ENCODE assay signal across 22 cellular contexts in the genomic region with DNA sequence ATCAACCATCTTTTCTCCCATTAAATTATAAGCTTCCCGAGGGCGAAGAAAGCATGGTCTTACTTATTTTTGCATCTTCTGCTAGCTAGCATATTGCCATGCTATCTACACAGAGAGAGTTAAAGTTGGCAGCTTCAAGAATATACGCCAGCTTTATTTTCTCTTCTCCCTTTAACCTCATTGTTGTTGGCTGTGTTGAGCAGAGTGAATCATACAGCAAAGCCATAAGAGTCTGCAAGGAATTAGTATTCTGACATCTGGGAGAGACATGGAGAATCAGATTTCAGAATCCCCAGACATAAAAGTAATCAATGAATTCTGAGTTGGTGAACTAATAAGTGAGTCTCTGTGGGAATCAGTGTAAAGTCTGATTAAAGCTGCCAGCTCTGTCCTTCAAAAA.
DNase-seq lines count a peak whose midpoint lies in the region; ATAC-seq and TF ChIP-seq lines count a peak whose summit lies in the region.
"Had no signal": no experiment of that assay in that cellular context is flagged by ENCODE, and none has a peak within 500 bp of the region (broad histone marks: within the 10 kb centered on the region; RNA-seq: fewer than 3 reads in every experiment).

No MANE protein-coding gene starts in this region.

- H3K27ac ChIP-seq in prostate gland = no peak overlapping the region

- WGBS in prostate gland = 94% methylated on average over 3 of the region's 3 CpGs

- in situ Hi-C loops in astrocyte of the spinal cord (cut with HindIII; ENCODE audit: low sequenced_read_pairs) = no loop called here

- no peaks in the 10 kb centered on the region for H3K4me1 ChIP-seq in prostate gland (replicated peaks)
- H3K4me1 ChIP-seq: BE2C had no signal

- no peaks in the 10 kb centered on the region for H3K36me3 ChIP-seq in prostate gland
- H3K36me3 ChIP-seq: BE2C had no signal

- no peaks in the 10 kb centered on the region for H3K27me3 ChIP-seq in prostate gland (replicated peaks; ENCODE audit: insufficient read depth)
- H3K27me3 ChIP-seq: BE2C had no signal

- TF ChIP-seq CTCF in astrocyte of the spinal cord (IDR thresholded peaks at IDR 0.05; ENCODE audit: low read depth, low read length) (no peak), prostate gland (IDR thresholded peaks at IDR 0.05) (no peak)

- intact Hi-C loops in prostate gland (cut with DNase I) (no loop called here), left colon (cut with DNase I, micrococcal nuclease) (no loop called here)

- H3K4me3 ChIP-seq in astrocyte of the spinal cord (ENCODE audit: low read depth, low read length) (no peak overlapping the region), prostate gland (no peak overlapping the region)

- DNase-seq in HCEC 1CT (peak; percentile 11), astrocyte of the spinal cord (ENCODE audit: low read depth, low spot score) (peak; percentile 35), fibroblast of the conjunctiva (ENCODE audit: low read depth) (peak; percentile 28), NCI-H1417 (lab: John Stamatoyannopoulos, UW) (no peak), prostate gland (ENCODE audit: low spot score) (no peak), left colon (no peak)
- DNase-seq: BE2C; CD8-positive, alpha-beta memory T cell; DND-41; H7; HFFc6; Karpas-422; NCI-H1092 treated with DMSO at 0.1 percent for 48 hours; NCI-H1436 treated with DMSO at 0.1 percent for 48 hours; NCI-H187 treated with DMSO at 0.1 percent for 48 hours; NCI-H2171 treated with DMSO at 0.1 percent for 48 hours; NCI-H345; NCI-H524; NCI-H748 treated with DMSO at 0.1 percent for 48 hours; SK-N-SH; SW 1271 had no signal

- no peak for TF ChIP-seq POLR2A in prostate gland (IDR thresholded peaks at IDR 0.05)

- H3K9me3 ChIP-seq in prostate gland = no peaks in the 10 kb centered on the region
- H3K9me3 ChIP-seq: BE2C, SK-N-SH had no signal

- ATAC-seq in HG03439 (IDR thresholded peaks at IDR 0.05; ENCODE audit: unreplicated experiment) = no peak
- no peak for ATAC-seq in left colon

Comparison
In these comparisons a context has a peak if more than half of its experiments do, and no peak if none do; other contexts are left out.
1. DNase-seq: peak in HCEC 1CT (single experiment), astrocyte of the spinal cord (single experiment) and fibroblast of the conjunctiva (single experiment); none in NCI-H1417 (0 of 3), prostate gland (single experiment) and left colon (0 of 2).